11 cellular contexts compared by ENCODE assay signal in genomic region chr4:186820371-186820990, GRCh38.
DNase-seq lines count a peak whose midpoint lies in the region; ATAC-seq and TF ChIP-seq lines count a peak whose summit lies in the region.
"Had no signal": no experiment of that assay in that cellular context is flagged by ENCODE, and none has a peak within 500 bp of the region (broad histone marks: within the 10 kb centered on the region; RNA-seq: fewer than 3 reads in every experiment).

No MANE protein-coding gene starts in this region.

- peak overlapping the region; percentile 29 for H3K27ac ChIP-seq in VCaP
- H3K27ac ChIP-seq: C4-2B, right lobe of liver had no signal

- DNase-seq in A172 (ENCODE audit: low spot score), result peak; percentile 40
- peak; percentile 29 for DNase-seq in HCEC 1CT
- DNase-seq in hepatic stellate cell (ENCODE audit: low spot score), result peak; percentile 35
- DNase-seq in Ammon's horn (ENCODE audit: low spot score), result no peak
- no peak for DNase-seq in erythroblast (lab: John Stamatoyannopoulos, UW)
- DNase-seq in T-helper 1 cell, result no peak
- DNase-seq: right lobe of liver had no signal

- no peak for ATAC-seq in GM19328 (IDR thresholded peaks at IDR 0.05; ENCODE audit: unreplicated experiment)
- ATAC-seq: right lobe of liver; stimulated activated effector memory CD8-positive, alpha-beta T cell treated with anti-CD3 and anti-CD28 coated beads, Interleukin-12 subunit alpha, Interleukin-12 subunit beta, amount 100 ng/mL, for 72 hours had no signal

- no peak for TF ChIP-seq CTCF in VCaP (conservative IDR thresholded peaks at IDR 0.05)

- TF ChIP-seq POLR2A in erythroblast (IDR thresholded peaks at IDR 0.05; ENCODE audit: low read length), result no peak

Comparison
In these comparisons a context has a peak if more than half of its experiments do, and no peak if none do; other contexts are left out.
1. DNase-seq: peak in A172 (single experiment), HCEC 1CT (single experiment) and hepatic stellate cell (single experiment); none in Ammon's horn (single experiment), erythroblast (0 of 2) and T-helper 1 cell (0 of 5).